In the genomic region with DNA sequence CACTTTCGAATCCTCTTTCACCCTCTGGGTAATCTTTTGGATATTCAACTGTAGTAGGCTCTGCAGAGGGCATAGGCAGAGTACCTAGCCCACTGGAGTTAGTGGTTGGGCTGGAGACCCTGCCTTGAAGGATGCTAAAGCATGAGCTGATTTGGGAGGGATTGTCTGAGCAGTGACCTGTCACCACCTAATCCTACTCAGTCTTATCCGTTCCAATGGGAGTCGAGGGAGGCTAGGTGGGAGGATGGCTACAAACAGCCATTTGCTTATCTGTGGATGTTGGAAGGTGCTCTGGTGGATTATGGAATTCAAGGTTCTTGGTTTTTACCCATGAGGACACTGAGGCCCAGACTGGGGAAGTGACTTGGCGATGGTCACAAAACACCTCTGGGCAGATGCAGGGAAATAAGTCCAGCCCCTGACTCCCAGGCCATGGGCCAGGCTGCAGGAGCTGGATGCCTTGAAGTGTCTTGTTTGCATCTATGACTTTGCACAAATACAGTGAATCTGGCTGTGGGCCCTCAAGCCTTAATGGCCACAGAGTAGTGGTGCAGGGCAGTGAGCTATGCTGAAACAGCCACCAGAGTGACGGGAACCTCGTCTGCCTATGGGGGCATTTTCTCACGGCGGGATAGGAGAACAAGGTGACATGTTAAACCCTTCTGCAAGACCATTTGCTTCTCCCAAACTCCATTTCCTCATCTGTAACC, we compare ENCODE assay signal across 8 cellular contexts. TPM values are rescaled to one million over a fixed set of nuclear protein-coding genes. Genes with fewer than 3 reads are reported as not detected.
DNase-seq lines count a peak whose midpoint lies in the region; ATAC-seq and TF ChIP-seq lines count a peak whose summit lies in the region.

No MANE protein-coding gene starts in this region.

- H3K27me3 ChIP-seq in adipocyte (replicated peaks; ENCODE audit: control insufficient read depth, insufficient read depth, low read length) (no peaks in the 10 kb centered on the region), liver (ENCODE audit: control insufficient read depth in 4 of 4, insufficient read depth in 4 of 4, low read length in 3 of 4) (no peaks in the 10 kb centered on the region), tibial artery (no peaks in the 10 kb centered on the region)

- H3K9me3 Mint-ChIP-seq in activated T-cell treated with anti-CD3 and anti-CD28 coated beads, Interleukin-2, amount 50 U/mL, for 4 hours, result no peaks in the 10 kb centered on the region

- 75% methylated on average over 8 of the region's 8 CpGs for WGBS in liver

- H3K4me1 ChIP-seq in adipocyte (ENCODE audit: control insufficient read depth, insufficient read depth, low read length), result peaks cover 30% of the 10 kb centered on the region
- peaks cover 11 to 29% (median 23%) of the 10 kb centered on the region in 4 donors for H3K4me1 ChIP-seq in liver (ENCODE audit: control insufficient read depth in 4 of 4, insufficient read depth in 4 of 4, low read length in 3 of 4)
- peaks cover 0 to 54% (median 39%) of the 10 kb centered on the region in 4 donors for H3K4me1 ChIP-seq in tibial artery

- TF ChIP-seq CTCF in liver (IDR thresholded peaks at IDR 0.05; ENCODE audit: low read depth, low read length, missing input control) (no peak), tibial artery (IDR thresholded peaks at IDR 0.05) (no peak)

- H3K27ac ChIP-seq in liver (ENCODE audit: low read depth in 1 of 2, low read length in 2 of 2) (peak overlapping the region; percentile 89 to 93), tibial artery (peak overlapping the region; percentile 94 to 96)

- TF ChIP-seq RAD21 in liver (IDR thresholded peaks at IDR 0.05), result no peak

- H3K4me3 ChIP-seq in adipocyte (ENCODE audit: low read length) (peak overlapping the region; percentile 79), liver (ENCODE audit: low read depth in 1 of 3, low read length in 3 of 3) (peak overlapping the region in 2 of 3 donors; percentile 76 to 88), tibial artery (peak overlapping the region; percentile 59 to 83)

- peaks cover 31% of the 10 kb centered on the region for H3K4me1 Mint-ChIP-seq in activated T-cell treated with anti-CD3 and anti-CD28 coated beads, Interleukin-2, amount 50 U/mL, for 4 hours (ENCODE audit: low read depth)

- no peak for ATAC-seq in activated T-cell treated with anti-CD3 and anti-CD28 coated beads, Interleukin-2, amount 50 U/mL, for 4 hours
- no peak for ATAC-seq in GM18873 (IDR thresholded peaks at IDR 0.05; ENCODE audit: low FRiP score, unreplicated experiment)
- ATAC-seq in GM21619 (IDR thresholded peaks at IDR 0.05; ENCODE audit: unreplicated experiment), result no peak

- H3K9me3 ChIP-seq in adipocyte (ENCODE audit: control insufficient read depth, low read length) (no peaks in the 10 kb centered on the region), liver (ENCODE audit: control insufficient read depth in 4 of 4, low read length in 3 of 4) (no peaks in the 10 kb centered on the region), tibial artery (no peaks in the 10 kb centered on the region)

- H3K27me3 Mint-ChIP-seq in activated T-cell treated with anti-CD3 and anti-CD28 coated beads, Interleukin-2, amount 50 U/mL, for 4 hours (ENCODE audit: low read depth), result no peaks in the 10 kb centered on the region

- peaks cover 10% of the 10 kb centered on the region for H3K36me3 Mint-ChIP-seq in activated T-cell treated with anti-CD3 and anti-CD28 coated beads, Interleukin-2, amount 50 U/mL, for 4 hours (ENCODE audit: insufficient read depth)

- peak overlapping the region; percentile 83 for H3K4me3 Mint-ChIP-seq in activated T-cell treated with anti-CD3 and anti-CD28 coated beads, Interleukin-2, amount 50 U/mL, for 4 hours

- intact Hi-C loops in tibial artery (cut with DNase I; ENCODE audit: low total_unique reads), result no loop called here

- DNase-seq in activated T-cell treated with anti-CD3 and anti-CD28 coated beads, Interleukin-2, amount 50 U/mL, for 4 hours, result no peak
- DNase-seq in activated T-cell treated with anti-CD3 and anti-CD28 coated beads, Interleukin-2, amount 50 U/mL, for 1 hour, result no peak
- DNase-seq in adipocyte (ENCODE audit: low read depth) (no peak), tibial artery (no peak), epidermal melanocyte (ENCODE audit: insufficient read length, low spot score) (no peak)

- H3K9ac ChIP-seq in adipocyte (ENCODE audit: low read length), result peak overlapping the region; percentile 85
- H3K9ac ChIP-seq in liver (ENCODE audit: low read depth in 1 of 2, low read length in 2 of 2), result peak overlapping the region in 1 of 2 donors; percentile 69

- H3K36me3 ChIP-seq in adipocyte (ENCODE audit: control insufficient read depth, insufficient read depth, low read length, severe bottlenecking) (peaks cover 21% of the 10 kb centered on the region), liver (ENCODE audit: control insufficient read depth in 4 of 4, insufficient read depth in 3 of 4, low read depth in 1 of 4, low read length in 3 of 4) (peaks cover 4 to 13% (median 10%) of the 10 kb centered on the region in 4 donors), tibial artery (peaks cover 15 to 22% (median 21%) of the 10 kb centered on the region in 3 donors)

TF ChIP-seq in liver, 16 proteins besides CTCF, POLR2A, EP300 and RAD21:
- TF ChIP-seq YY1 (IDR thresholded peaks at IDR 0.05) (no peak), HNF4A (conservative IDR thresholded peaks at IDR 0.05) (no peak), NR2F2 (IDR thresholded peaks at IDR 0.05) (no peak), HNF4G (IDR thresholded peaks at IDR 0.05) (no peak), RXRA (IDR thresholded peaks at IDR 0.05) (no peak), MAX (IDR thresholded peaks at IDR 0.05) (no peak), JUND (IDR thresholded peaks at IDR 0.05) (no peak), EGR1 (IDR thresholded peaks at IDR 0.05; ENCODE audit: low read depth in 2 of 2) (no peak), GABPA (IDR thresholded peaks at IDR 0.05 in 1 of 2, conservative IDR thresholded peaks at IDR 0.05 in 1 of 2) (no peak), TAF1 (conservative IDR thresholded peaks at IDR 0.05) (no peak), FOXA2 (IDR thresholded peaks at IDR 0.05) (no peak), SP1 (IDR thresholded peaks at IDR 0.05) (no peak), FOXA1 (IDR thresholded peaks at IDR 0.05) (no peak)
- TF ChIP-seq, protein P1, sequence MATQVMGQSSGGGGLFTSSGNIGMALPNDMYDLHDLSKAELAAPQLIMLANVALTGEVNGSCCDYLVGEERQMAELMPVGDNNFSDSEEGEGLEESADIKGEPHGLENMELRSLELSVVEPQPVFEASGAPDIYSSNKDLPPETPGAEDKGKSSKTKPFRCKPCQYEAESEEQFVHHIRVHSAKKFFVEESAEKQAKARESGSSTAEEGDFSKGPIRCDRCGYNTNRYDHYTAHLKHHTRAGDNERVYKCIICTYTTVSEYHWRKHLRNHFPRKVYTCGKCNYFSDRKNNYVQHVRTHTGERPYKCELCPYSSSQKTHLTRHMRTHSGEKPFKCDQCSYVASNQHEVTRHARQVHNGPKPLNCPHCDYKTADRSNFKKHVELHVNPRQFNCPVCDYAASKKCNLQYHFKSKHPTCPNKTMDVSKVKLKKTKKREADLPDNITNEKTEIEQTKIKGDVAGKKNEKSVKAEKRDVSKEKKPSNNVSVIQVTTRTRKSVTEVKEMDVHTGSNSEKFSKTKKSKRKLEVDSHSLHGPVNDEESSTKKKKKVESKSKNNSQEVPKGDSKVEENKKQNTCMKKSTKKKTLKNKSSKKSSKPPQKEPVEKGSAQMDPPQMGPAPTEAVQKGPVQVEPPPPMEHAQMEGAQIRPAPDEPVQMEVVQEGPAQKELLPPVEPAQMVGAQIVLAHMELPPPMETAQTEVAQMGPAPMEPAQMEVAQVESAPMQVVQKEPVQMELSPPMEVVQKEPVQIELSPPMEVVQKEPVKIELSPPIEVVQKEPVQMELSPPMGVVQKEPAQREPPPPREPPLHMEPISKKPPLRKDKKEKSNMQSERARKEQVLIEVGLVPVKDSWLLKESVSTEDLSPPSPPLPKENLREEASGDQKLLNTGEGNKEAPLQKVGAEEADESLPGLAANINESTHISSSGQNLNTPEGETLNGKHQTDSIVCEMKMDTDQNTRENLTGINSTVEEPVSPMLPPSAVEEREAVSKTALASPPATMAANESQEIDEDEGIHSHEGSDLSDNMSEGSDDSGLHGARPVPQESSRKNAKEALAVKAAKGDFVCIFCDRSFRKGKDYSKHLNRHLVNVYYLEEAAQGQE (IDR thresholded peaks at IDR 0.05), result no peak
- TF ChIP-seq, protein P2, sequence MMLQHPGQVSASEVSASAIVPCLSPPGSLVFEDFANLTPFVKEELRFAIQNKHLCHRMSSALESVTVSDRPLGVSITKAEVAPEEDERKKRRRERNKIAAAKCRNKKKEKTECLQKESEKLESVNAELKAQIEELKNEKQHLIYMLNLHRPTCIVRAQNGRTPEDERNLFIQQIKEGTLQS (IDR thresholded peaks at IDR 0.05), result no peak
- TF ChIP-seq, protein P3, sequence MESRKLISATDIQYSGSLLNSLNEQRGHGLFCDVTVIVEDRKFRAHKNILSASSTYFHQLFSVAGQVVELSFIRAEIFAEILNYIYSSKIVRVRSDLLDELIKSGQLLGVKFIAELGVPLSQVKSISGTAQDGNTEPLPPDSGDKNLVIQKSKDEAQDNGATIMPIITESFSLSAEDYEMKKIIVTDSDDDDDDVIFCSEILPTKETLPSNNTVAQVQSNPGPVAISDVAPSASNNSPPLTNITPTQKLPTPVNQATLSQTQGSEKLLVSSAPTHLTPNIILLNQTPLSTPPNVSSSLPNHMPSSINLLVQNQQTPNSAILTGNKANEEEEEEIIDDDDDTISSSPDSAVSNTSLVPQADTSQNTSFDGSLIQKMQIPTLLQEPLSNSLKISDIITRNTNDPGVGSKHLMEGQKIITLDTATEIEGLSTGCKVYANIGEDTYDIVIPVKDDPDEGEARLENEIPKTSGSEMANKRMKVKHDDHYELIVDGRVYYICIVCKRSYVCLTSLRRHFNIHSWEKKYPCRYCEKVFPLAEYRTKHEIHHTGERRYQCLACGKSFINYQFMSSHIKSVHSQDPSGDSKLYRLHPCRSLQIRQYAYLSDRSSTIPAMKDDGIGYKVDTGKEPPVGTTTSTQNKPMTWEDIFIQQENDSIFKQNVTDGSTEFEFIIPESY (IDR thresholded peaks at IDR 0.05), result no peak

RNA-seq across cellular contexts. Expression of gene KMT5A, which starts 3.7 kb away (rescaled TPM):
- 10 to 100 TPM; 37.1 to 39.4 (median 39.2) TPM for total RNA-seq in activated T-cell treated with anti-CD3 and anti-CD28 coated beads, Interleukin-2, amount 50 U/mL, for 4 hours
- 10 to 100 TPM; 13.8 to 49.0 TPM for total RNA-seq in liver
- polyA plus RNA-seq in liver, result 10 to 100 TPM in 1 of 2 donors, 1 to 10 TPM in 1; 4.7 to 10.1 TPM

RNA-seq across cellular contexts. Expression of gene SBNO1, which starts 23.0 kb away (rescaled TPM):
- total RNA-seq in activated T-cell treated with anti-CD3 and anti-CD28 coated beads, Interleukin-2, amount 50 U/mL, for 4 hours, result 10 to 100 TPM; 40.9 to 45.5 (median 44.0) TPM
- 10 to 100 TPM; 13.1 to 19.8 TPM for total RNA-seq in liver
- 1 to 10 TPM; 4.0 to 7.8 TPM for polyA plus RNA-seq in liver

RNA-seq across cellular contexts. Expression of gene RILPL2, which starts 48.8 kb away (rescaled TPM):
- total RNA-seq in activated T-cell treated with anti-CD3 and anti-CD28 coated beads, Interleukin-2, amount 50 U/mL, for 4 hours, result 10 to 100 TPM; 17.0 to 22.4 (median 20.6) TPM
- total RNA-seq in liver, result 1 to 10 TPM; 1.8 TPM
- polyA plus RNA-seq in liver, result 1 to 10 TPM; 2.1 TPM

Comparison
In these comparisons a context has a peak if more than half of its experiments do, and no peak if none do; other contexts are left out.
1. RNA of gene RILPL2, which starts 48.8 kb away (total RNA-seq): 17.0 to 22.4 TPM in activated T-cell treated with anti-CD3 and anti-CD28 coated beads, Interleukin-2, amount 50 U/mL, for 4 hours; 1.8 TPM in liver; every median in the first group is over 4 times any median in the second.
2. Peak in every context shown above with its lines, with median percentiles within 50 percentile points of each other: H3K4me3 ChIP-seq.